1 cellular context compared by ENCODE assay signal in the genomic region with DNA sequence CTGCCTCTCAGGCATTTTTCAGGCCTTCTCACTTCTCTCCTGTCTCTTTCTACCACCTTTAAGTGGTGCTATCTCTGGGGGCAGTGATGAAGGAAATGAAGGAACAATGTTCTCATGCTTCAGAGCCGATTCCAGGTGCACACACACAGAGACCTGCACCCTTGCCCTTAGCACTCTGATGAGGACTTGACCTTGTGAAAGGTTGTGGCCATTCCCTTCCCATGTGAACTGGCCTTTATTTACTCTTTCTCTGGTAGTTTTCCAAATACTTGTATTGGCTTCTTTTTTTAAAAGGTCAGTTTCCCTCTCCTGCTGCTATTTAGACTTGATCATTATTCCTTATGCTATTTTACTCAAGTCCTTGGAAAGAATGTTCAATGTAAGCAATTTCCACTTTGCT.
TF ChIP-seq lines count a peak whose summit lies in the region.

No MANE protein-coding gene starts in this region.

TF ChIP-seq in HepG2, 621 proteins besides CTCF, POLR2A, EP300 and RAD21 (continued from another document and continues in another):
- TF ChIP-seq HMGXB4 (CRISPR knock-in tag; IDR thresholded peaks at IDR 0.05; ENCODE audit: borderline replicate concordance in 1 of 2, low read depth in 1 of 2) (no peak), MLXIP (CRISPR knock-in tag; IDR thresholded peaks at IDR 0.05; ENCODE audit: borderline replicate concordance) (no peak), SRSF1 (optimal IDR thresholded peaks at IDR 0.05; ENCODE audit: low read depth, low read length) (no peak), NR2F1 (CRISPR knock-in tag; IDR thresholded peaks at IDR 0.05) (peak in 1 of 2 experiments; percentile 79; a peak in 2 of 4 replicates), ZNF160 (CRISPR knock-in tag; IDR thresholded peaks at IDR 0.05) (no peak), ZNF589 (CRISPR knock-in tag; conservative IDR thresholded peaks at IDR 0.05) (no peak), LCORL (IDR thresholded peaks at IDR 0.05) (no peak), LCORL (CRISPR knock-in tag; IDR thresholded peaks at IDR 0.05) (no peak), ZNF737 (CRISPR knock-in tag; IDR thresholded peaks at IDR 0.05; ENCODE audit: borderline replicate concordance) (no peak), CHCHD3 (CRISPR knock-in tag; IDR thresholded peaks at IDR 0.05) (no peak), ZSCAN9 (CRISPR knock-in tag; IDR thresholded peaks at IDR 0.05; ENCODE audit: borderline replicate concordance) (no peak), ZNF510 (CRISPR knock-in tag; IDR thresholded peaks at IDR 0.05; ENCODE audit: low read depth) (no peak), ZNF367 (CRISPR knock-in tag; IDR thresholded peaks at IDR 0.05; ENCODE audit: borderline replicate concordance) (no peak), MNT (IDR thresholded peaks at IDR 0.05) (no peak), GTF2F1 (IDR thresholded peaks at IDR 0.05; ENCODE audit: low read length) (no peak), ZNF431 (CRISPR knock-in tag; IDR thresholded peaks at IDR 0.05; ENCODE audit: borderline replicate concordance, low read depth) (no peak), ZNF274 (CRISPR knock-in tag; IDR thresholded peaks at IDR 0.05) (no peak), SIX4 (CRISPR knock-in tag; IDR thresholded peaks at IDR 0.05) (no peak), DMAP1 (CRISPR knock-in tag; IDR thresholded peaks at IDR 0.05) (no peak), SCMH1 (CRISPR knock-in tag; IDR thresholded peaks at IDR 0.05; ENCODE audit: borderline replicate concordance) (no peak), MED1 (CRISPR knock-in tag; IDR thresholded peaks at IDR 0.05) (peak; percentile 59; the same call in 1 of the 2 replicates), ELF4 (CRISPR knock-in tag; IDR thresholded peaks at IDR 0.05; ENCODE audit: borderline replicate concordance) (no peak), ZC3H13 (CRISPR knock-in tag; IDR thresholded peaks at IDR 0.05) (no peak), MZF1 (CRISPR knock-in tag; IDR thresholded peaks at IDR 0.05; ENCODE audit: borderline replicate concordance) (no peak), REXO4 (CRISPR knock-in tag; IDR thresholded peaks at IDR 0.05; ENCODE audit: borderline replicate concordance) (no peak), HDAC2 (CRISPR knock-in tag; IDR thresholded peaks at IDR 0.05) (peak; percentile 36; the same call in 1 of the 2 replicates), HMG20B (CRISPR knock-in tag; conservative IDR thresholded peaks at IDR 0.05) (no peak), ZSCAN21 (CRISPR knock-in tag; IDR thresholded peaks at IDR 0.05; ENCODE audit: borderline replicate concordance) (no peak), DPF2 (CRISPR knock-in tag; IDR thresholded peaks at IDR 0.05; ENCODE audit: borderline replicate concordance, low read depth) (no peak), TRAFD1 (CRISPR knock-in tag; IDR thresholded peaks at IDR 0.05; ENCODE audit: borderline replicate concordance) (no peak), ZNF296 (CRISPR knock-in tag; conservative IDR thresholded peaks at IDR 0.05) (no peak), RFXANK (CRISPR knock-in tag; IDR thresholded peaks at IDR 0.05) (no peak)
- TF ChIP-seq, protein P1, sequence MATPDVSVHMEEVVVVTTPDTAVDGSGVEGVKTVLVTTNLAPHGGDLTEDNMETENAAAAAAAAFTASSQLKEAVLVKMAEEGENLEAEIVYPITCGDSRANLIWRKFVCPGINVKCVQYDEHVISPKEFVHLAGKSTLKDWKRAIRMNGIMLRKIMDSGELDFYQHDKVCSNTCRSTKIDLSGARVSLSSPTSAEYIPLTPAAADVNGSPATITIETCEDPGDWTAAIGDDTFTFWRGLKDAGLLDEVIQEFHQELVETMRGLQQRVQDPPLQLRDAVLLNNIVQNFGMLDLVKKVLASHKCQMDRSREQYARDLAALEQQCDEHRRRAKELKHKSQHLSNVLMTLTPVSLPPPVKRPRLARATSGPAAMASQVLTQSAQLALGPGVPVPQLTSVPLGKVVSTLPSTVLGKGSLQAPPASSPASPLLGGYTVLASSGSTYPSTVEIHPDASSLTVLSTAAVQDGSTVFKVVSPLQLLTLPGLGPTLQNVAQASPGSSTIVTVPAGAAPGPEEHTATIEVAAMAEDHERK (CRISPR knock-in tag; IDR thresholded peaks at IDR 0.05; ENCODE audit: low read depth): no peak
- TF ChIP-seq, protein P2, sequence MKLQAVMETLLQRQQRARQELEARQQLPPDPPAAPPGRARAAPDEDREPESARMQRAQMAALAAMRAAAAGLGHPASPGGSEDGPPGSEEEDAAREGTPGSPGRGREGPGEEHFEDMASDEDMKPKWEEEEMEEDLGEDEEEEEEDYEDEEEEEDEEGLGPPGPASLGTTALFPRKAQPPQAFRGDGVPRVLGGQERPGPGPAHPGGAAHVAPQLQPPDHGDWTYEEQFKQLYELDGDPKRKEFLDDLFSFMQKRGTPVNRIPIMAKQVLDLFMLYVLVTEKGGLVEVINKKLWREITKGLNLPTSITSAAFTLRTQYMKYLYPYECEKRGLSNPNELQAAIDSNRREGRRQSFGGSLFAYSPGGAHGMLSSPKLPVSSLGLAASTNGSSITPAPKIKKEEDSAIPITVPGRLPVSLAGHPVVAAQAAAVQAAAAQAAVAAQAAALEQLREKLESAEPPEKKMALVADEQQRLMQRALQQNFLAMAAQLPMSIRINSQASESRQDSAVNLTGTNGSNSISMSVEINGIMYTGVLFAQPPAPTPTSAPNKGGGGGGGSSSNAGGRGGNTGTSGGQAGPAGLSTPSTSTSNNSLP (IDR thresholded peaks at IDR 0.05; ENCODE audit: low read depth, low read length): no peak
- TF ChIP-seq, protein P3, sequence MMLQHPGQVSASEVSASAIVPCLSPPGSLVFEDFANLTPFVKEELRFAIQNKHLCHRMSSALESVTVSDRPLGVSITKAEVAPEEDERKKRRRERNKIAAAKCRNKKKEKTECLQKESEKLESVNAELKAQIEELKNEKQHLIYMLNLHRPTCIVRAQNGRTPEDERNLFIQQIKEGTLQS (CRISPR knock-in tag; IDR thresholded peaks at IDR 0.05): no peak
- TF ChIP-seq, protein P4, sequence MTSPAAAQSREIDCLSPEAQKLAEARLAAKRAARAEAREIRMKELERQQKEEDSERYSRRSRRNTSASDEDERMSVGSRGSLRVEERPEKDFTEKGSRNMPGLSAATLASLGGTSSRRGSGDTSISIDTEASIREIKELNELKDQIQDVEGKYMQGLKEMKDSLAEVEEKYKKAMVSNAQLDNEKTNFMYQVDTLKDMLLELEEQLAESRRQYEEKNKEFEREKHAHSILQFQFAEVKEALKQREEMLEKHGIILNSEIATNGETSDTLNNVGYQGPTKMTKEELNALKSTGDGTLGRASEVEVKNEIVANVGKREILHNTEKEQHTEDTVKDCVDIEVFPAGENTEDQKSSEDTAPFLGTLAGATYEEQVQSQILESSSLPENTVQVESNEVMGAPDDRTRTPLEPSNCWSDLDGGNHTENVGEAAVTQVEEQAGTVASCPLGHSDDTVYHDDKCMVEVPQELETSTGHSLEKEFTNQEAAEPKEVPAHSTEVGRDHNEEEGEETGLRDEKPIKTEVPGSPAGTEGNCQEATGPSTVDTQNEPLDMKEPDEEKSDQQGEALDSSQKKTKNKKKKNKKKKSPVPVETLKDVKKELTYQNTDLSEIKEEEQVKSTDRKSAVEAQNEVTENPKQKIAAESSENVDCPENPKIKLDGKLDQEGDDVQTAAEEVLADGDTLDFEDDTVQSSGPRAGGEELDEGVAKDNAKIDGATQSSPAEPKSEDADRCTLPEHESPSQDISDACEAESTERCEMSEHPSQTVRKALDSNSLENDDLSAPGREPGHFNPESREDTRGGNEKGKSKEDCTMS (CRISPR knock-in tag; conservative IDR thresholded peaks at IDR 0.05): no peak
- TF ChIP-seq, protein P5, sequence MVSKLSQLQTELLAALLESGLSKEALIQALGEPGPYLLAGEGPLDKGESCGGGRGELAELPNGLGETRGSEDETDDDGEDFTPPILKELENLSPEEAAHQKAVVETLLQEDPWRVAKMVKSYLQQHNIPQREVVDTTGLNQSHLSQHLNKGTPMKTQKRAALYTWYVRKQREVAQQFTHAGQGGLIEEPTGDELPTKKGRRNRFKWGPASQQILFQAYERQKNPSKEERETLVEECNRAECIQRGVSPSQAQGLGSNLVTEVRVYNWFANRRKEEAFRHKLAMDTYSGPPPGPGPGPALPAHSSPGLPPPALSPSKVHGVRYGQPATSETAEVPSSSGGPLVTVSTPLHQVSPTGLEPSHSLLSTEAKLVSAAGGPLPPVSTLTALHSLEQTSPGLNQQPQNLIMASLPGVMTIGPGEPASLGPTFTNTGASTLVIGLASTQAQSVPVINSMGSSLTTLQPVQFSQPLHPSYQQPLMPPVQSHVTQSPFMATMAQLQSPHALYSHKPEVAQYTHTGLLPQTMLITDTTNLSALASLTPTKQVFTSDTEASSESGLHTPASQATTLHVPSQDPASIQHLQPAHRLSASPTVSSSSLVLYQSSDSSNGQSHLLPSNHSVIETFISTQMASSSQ (IDR thresholded peaks at IDR 0.05; ENCODE audit: low read depth): no peak
- TF ChIP-seq, protein P5 (CRISPR knock-in tag; IDR thresholded peaks at IDR 0.05; ENCODE audit: borderline replicate concordance): peak; percentile 42; the same call in 1 of the 2 replicates
- TF ChIP-seq, protein P6, sequence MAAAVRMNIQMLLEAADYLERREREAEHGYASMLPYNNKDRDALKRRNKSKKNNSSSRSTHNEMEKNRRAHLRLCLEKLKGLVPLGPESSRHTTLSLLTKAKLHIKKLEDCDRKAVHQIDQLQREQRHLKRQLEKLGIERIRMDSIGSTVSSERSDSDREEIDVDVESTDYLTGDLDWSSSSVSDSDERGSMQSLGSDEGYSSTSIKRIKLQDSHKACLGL (CRISPR knock-in tag; IDR thresholded peaks at IDR 0.05): no peak
- TF ChIP-seq, protein P7, sequence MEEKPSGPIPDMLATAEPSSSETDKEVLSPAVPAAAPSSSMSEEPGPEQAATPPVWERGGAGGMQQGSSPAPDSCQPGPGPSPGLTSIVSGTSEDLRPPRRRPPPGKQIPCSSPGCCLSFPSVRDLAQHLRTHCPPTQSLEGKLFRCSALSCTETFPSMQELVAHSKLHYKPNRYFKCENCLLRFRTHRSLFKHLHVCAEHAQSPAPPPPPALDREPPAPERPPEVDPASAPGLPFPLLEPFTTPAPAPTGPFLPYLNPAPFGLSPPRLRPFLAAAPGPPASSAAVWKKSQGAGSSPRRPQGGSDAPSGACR (CRISPR knock-in tag; IDR thresholded peaks at IDR 0.05): no peak
